ENCODE assay signal across 13 cellular contexts in genomic region chr7:99990417-99990816, GRCh38. TPM values are rescaled to one million over a fixed set of nuclear protein-coding genes. Genes with fewer than 3 reads are reported as not detected.
A peak's percentile ranks its signal among the peaks of the same experiment; 100 is the strongest.
DNase-seq lines count a peak whose midpoint lies in the region; ATAC-seq and TF ChIP-seq lines count a peak whose summit lies in the region.
"Had no signal": no experiment of that assay in that cellular context is flagged by ENCODE, and none has a peak within 500 bp of the region (broad histone marks: within the 10 kb centered on the region; RNA-seq: fewer than 3 reads in every experiment).

No MANE protein-coding gene starts in this region.

- H3K79me1 ChIP-seq in neuronal stem cell (ENCODE audit: low read depth, low read length), result peaks cover 2% of the 10 kb centered on the region

- H3K4me1 ChIP-seq in ES-I3 (ENCODE audit: insufficient read depth, low read length), result no peaks in the 10 kb centered on the region
- no peaks in the 10 kb centered on the region for H3K4me1 ChIP-seq in endodermal cell (ENCODE audit: control insufficient read depth, insufficient read depth, low read length)
- H3K4me1 ChIP-seq in neuronal stem cell (ENCODE audit: control insufficient read depth in 2 of 2, insufficient read depth in 1 of 2, low read depth in 1 of 2, low read length in 2 of 2), result peaks cover 3% of the 10 kb centered on the region in 2 donors

- H3K27me3 Mint-ChIP-seq in endodermal cell (ENCODE audit: insufficient read depth), result peaks cover 14% of the 10 kb centered on the region

- 58 to 62% methylated on average over 8 to 11 of the region's 13 CpGs for WGBS in endodermal cell (ENCODE audit: insufficient coverage in 1 of 2, insufficient read length in 1 of 2), 2 experiments
- WGBS in neuronal stem cell (ENCODE audit: extremely low coverage in 2 of 2, insufficient read length in 2 of 2, insufficient replicate concordance in 1 of 2), 2 donors, result no CpG with 5 or more reads among the region's 13 CpGs

- H2AK5ac ChIP-seq in neuronal stem cell (ENCODE audit: low read depth, low read length), result no peak overlapping the region

- H3K36me3 ChIP-seq in ES-I3 (ENCODE audit: insufficient read depth, low read length), result no peaks in the 10 kb centered on the region
- no peaks in the 10 kb centered on the region for H3K36me3 ChIP-seq in endodermal cell (ENCODE audit: control insufficient read depth, insufficient read depth, low read length)
- H3K36me3 ChIP-seq in neuronal stem cell (replicated peaks in 1 of 2; ENCODE audit: control insufficient read depth in 2 of 2, insufficient read depth in 2 of 2, low read length in 2 of 2), result no peaks in the 10 kb centered on the region
- H3K36me3 ChIP-seq: SJSA1 had no signal

- peak overlapping the region; percentile 87 for H2AFZ ChIP-seq in neuronal stem cell (ENCODE audit: low read length)

- no peak overlapping the region for H3K27ac ChIP-seq in endodermal cell (ENCODE audit: low read depth, low read length)
- H3K27ac ChIP-seq in neuronal stem cell (replicated peaks; ENCODE audit: low read length), result no peak overlapping the region
- H3K27ac ChIP-seq: epithelial cell of prostate had no signal

- H3K27me3 ChIP-seq in endodermal cell (ENCODE audit: control insufficient read depth, insufficient read depth, low read length, poor library complexity, severe bottlenecking) (peaks cover 11% of the 10 kb centered on the region), neuronal stem cell (ENCODE audit: control insufficient read depth in 3 of 3, insufficient read depth in 3 of 3, low read depth in 1 of 3, low read length in 3 of 3) (peaks cover 0 to 30% (median 0%) of the 10 kb centered on the region in 3 experiments)

- ATAC-seq in HG03442 (IDR thresholded peaks at IDR 0.05; ENCODE audit: unreplicated experiment) (no peak), GM18519 (IDR thresholded peaks at IDR 0.05; ENCODE audit: low FRiP score, unreplicated experiment) (no peak)

- no peak overlapping the region for H3K23ac ChIP-seq in neuronal stem cell (ENCODE audit: low read depth, low read length, poor library complexity)

- no peak overlapping the region for H3K14ac ChIP-seq in neuronal stem cell (ENCODE audit: low read length)

- H3K9me3 ChIP-seq in ES-I3 (ENCODE audit: control insufficient read depth, insufficient read depth, low read length) (no peaks in the 10 kb centered on the region), endodermal cell (ENCODE audit: control insufficient read depth, low read length) (no peaks in the 10 kb centered on the region), neuronal stem cell (replicated peaks in 1 of 2; ENCODE audit: control insufficient read depth in 2 of 2, insufficient read depth in 1 of 2, low read depth in 1 of 2, low read length in 2 of 2) (no peaks in the 10 kb centered on the region)
- H3K9me3 ChIP-seq: SJSA1 had no signal

- no peak overlapping the region for H4K8ac ChIP-seq in neuronal stem cell (ENCODE audit: low read depth, low read length)

- H2BK5ac ChIP-seq in neuronal stem cell (ENCODE audit: low read length), result no peak overlapping the region

- no peak overlapping the region for H3K27ac Mint-ChIP-seq in endodermal cell
- H3K27ac Mint-ChIP-seq: activated CD8-positive, alpha-beta T cell treated with anti-CD3 and anti-CD28 coated beads, Interleukin-2, amount 10 ng/mL, durations not matched to agents 7 days and 5 days; activated naive CD8-positive, alpha-beta T cell treated with anti-CD3 and anti-CD28 coated beads, Interleukin-2, amount 10 ng/mL, durations not matched to agents 7 days and 5 days had no signal

- peak overlapping the region; percentile 33 for H3K4me3 Mint-ChIP-seq in endodermal cell
- H3K4me3 Mint-ChIP-seq: activated CD8-positive, alpha-beta T cell treated with anti-CD3 and anti-CD28 coated beads, Interleukin-2, amount 10 ng/mL, durations not matched to agents 7 days and 5 days had no signal

- H3K9ac ChIP-seq in ES-I3 (ENCODE audit: low read depth, low read length) (peak overlapping the region; percentile 49; the same call in 1 of the 2 replicates), endodermal cell (ENCODE audit: extremely low read depth, low read length, poor library complexity, severe bottlenecking) (no peak overlapping the region), neuronal stem cell (ENCODE audit: low read depth, low read length, poor library complexity) (peak overlapping the region; percentile 74)

- no peaks in the 10 kb centered on the region for H3K4me1 Mint-ChIP-seq in endodermal cell

- DNase-seq in NCI-H1105 treated with DMSO at 0.1 percent for 48 hours (lab: John Stamatoyannopoulos, UW) (peak; percentile 36), endodermal cell (no peak), neuronal stem cell (ENCODE audit: low spot score) (no peak), activated gamma-delta T cell (lab: John Stamatoyannopoulos, UW) (no peak), HT-29 (ENCODE audit: low spot score) (no peak)

- no peak overlapping the region for H2BK12ac ChIP-seq in neuronal stem cell (ENCODE audit: low read length)

- H3K18ac ChIP-seq in neuronal stem cell (ENCODE audit: low read length), result peak overlapping the region; percentile 15

- no peak overlapping the region for H4K91ac ChIP-seq in neuronal stem cell (ENCODE audit: low read depth, low read length, poor library complexity)

- H3K4me3 ChIP-seq in endodermal cell (ENCODE audit: low read length), result no peak overlapping the region
- H3K4me3 ChIP-seq in neuronal stem cell (ENCODE audit: low read length in 2 of 2), result peak overlapping the region in 1 of 2 donors; percentile 33
- H3K4me3 ChIP-seq: SJSA1 had no signal

- H3K9me3 Mint-ChIP-seq in endodermal cell, result no peaks in the 10 kb centered on the region
- H3K9me3 Mint-ChIP-seq: activated naive CD8-positive, alpha-beta T cell treated with anti-CD3 and anti-CD28 coated beads, Interleukin-2, amount 10 ng/mL, durations not matched to agents 7 days and 5 days had no signal

- H3K4me2 ChIP-seq in neuronal stem cell (ENCODE audit: insufficient read depth, low read length, poor library complexity, severe bottlenecking), result peak overlapping the region; percentile 34

- H3K4ac ChIP-seq in neuronal stem cell (ENCODE audit: low read length), result no peak overlapping the region

- H2BK15ac ChIP-seq in neuronal stem cell (ENCODE audit: low read length), result no peak overlapping the region

- no peaks in the 10 kb centered on the region for H3K36me3 Mint-ChIP-seq in endodermal cell (ENCODE audit: low read depth)
- H3K36me3 Mint-ChIP-seq: activated naive CD8-positive, alpha-beta T cell treated with anti-CD3 and anti-CD28 coated beads, Interleukin-2, amount 10 ng/mL, durations not matched to agents 7 days and 5 days had no signal

- TF ChIP-seq CTCF in endodermal cell (conservative IDR thresholded peaks at IDR 0.05), result no peak

- no peak overlapping the region for H2BK120ac ChIP-seq in neuronal stem cell (ENCODE audit: low read depth, low read length)

RNA-seq across cellular contexts. Expression of gene AZGP1, which starts 14.6 kb away (rescaled TPM):
- total RNA-seq in endodermal cell, result not detected
- polyA plus RNA-seq in endodermal cell (2013, experiment 1 of 2), result 0.39 TPM
- polyA plus RNA-seq in endodermal cell (2013, experiment 2 of 2), result not detected
- polyA plus RNA-seq in neuronal stem cell (2013, experiment 1 of 2), result not detected
- not detected for polyA plus RNA-seq in neuronal stem cell (2013, experiment 2 of 2)
- 42.3 and 43.2 TPM in 2 replicates for total RNA-seq in HT-29 (2014; rRNA removed; shearing (Covaris generic))
- total RNA-seq: activated CD8-positive, alpha-beta T cell treated with anti-CD3 and anti-CD28 coated beads, Interleukin-2, amount 10 ng/mL, durations not matched to agents 7 days and 5 days; activated naive CD8-positive, alpha-beta T cell treated with anti-CD3 and anti-CD28 coated beads, Interleukin-2, amount 10 ng/mL, durations not matched to agents 7 days and 5 days; renal cortical epithelial cell; SJSA1 had no signal

RNA-seq across cellular contexts. Expression of gene ZKSCAN1, which starts 25.0 kb away (rescaled TPM):
- 10 to 100 TPM; 57.1 to 68.0 TPM for total RNA-seq in endodermal cell
- 43.6 TPM for polyA plus RNA-seq in endodermal cell (2013, experiment 1 of 2)
- polyA plus RNA-seq in endodermal cell (2013, experiment 2 of 2), result 42.6 TPM
- polyA plus RNA-seq in neuronal stem cell (2013, experiment 1 of 2), result 21.4 TPM
- polyA plus RNA-seq in neuronal stem cell (2013, experiment 2 of 2), result 21.8 TPM
- total RNA-seq in HT-29 (2014; rRNA removed; shearing (Covaris generic)), result 22.5 and 32.1 TPM in 2 replicates

RNA-seq across cellular contexts. Expression of gene ZSCAN21, which starts 59.2 kb away (rescaled TPM):
- total RNA-seq in endodermal cell, result 10 to 100 TPM; 22.7 to 25.1 TPM
- 18.8 TPM for polyA plus RNA-seq in endodermal cell (2013, experiment 1 of 2)
- polyA plus RNA-seq in endodermal cell (2013, experiment 2 of 2), result 16.1 TPM
- polyA plus RNA-seq in neuronal stem cell (2013, experiment 1 of 2), result 16.3 TPM
- 16.5 TPM for polyA plus RNA-seq in neuronal stem cell (2013, experiment 2 of 2)
- 7.7 and 7.9 TPM in 2 replicates for total RNA-seq in HT-29 (2014; rRNA removed; shearing (Covaris generic))

Comparison
In these comparisons a context has a peak if more than half of its experiments do, and no peak if none do; other contexts are left out.
1. RNA of gene AZGP1, which starts 14.6 kb away (total RNA-seq): 42.3 to 43.2 TPM in HT-29; not detected in endodermal cell; every median in the first group is over 10 times any median in the second.